9 cellular contexts compared by ENCODE assay signal in the genomic region with DNA sequence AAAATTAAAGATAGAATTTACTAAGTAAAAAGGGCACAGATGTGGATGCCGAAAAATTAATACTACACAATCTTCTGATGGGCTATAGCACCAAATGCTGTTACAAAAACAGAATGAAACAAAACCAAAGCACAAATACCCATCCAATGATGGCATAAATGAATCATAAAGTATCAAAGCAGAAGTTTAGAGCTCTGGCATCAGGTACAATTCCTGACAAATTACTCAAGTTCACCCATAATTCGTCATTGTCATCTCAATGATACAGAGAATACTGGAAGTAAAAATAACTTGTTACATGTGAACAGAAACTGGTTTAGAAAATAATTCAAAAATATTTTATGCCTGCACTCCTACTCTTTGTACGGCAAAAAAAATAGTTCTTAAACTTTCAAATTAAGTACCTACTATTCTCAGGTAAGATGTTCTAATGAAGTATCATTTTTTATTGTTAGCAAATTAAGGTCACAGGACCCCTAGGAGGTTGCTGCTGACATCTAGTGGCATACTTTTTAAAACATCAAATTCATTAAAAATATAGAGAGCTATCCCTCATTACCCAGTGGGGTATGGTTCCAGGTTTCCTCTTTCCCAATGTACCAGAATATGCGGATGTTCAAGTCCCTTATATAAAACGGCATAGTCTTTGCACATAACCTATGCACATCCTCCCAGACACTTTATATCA.
A peak's percentile ranks its signal among the peaks of the same experiment; 100 is the strongest.
DNase-seq lines count a peak whose midpoint lies in the region; ATAC-seq and TF ChIP-seq lines count a peak whose summit lies in the region.
"Had no signal": no experiment of that assay in that cellular context is flagged by ENCODE, and none has a peak within 500 bp of the region (broad histone marks: within the 10 kb centered on the region; RNA-seq: fewer than 3 reads in every experiment).

No MANE protein-coding gene starts in this region.

- intact Hi-C loops in left ventricle myocardium superior (cut with micrococcal nuclease) (loop anchor here (10.0 kb wide), 2 partner anchors 365 to 595 kb away; no protein-coding TSS in a partner anchor), Right ventricle myocardium inferior (cut with DNase I) (loop anchor here (2.0 to 10.0 kb wide), 3 partner anchors 368 to 593 kb away; no protein-coding TSS in a partner anchor), gastrocnemius medialis (cut with DNase I; ENCODE audit: low total_unique reads) (loop anchor here (10.0 kb wide), 1 partner anchor 595 kb away; no protein-coding TSS in a partner anchor)

- POLR2A ChIA-PET in HEK293T (lab: Yijun Ruan, JAX) = no interaction called here

- ATAC-seq in left ventricle myocardium superior (peak; percentile 29), Right ventricle myocardium inferior (no peak), gastrocnemius medialis (no peak), HG03432 (IDR thresholded peaks at IDR 0.05; ENCODE audit: unreplicated experiment) (no peak), HG03460 (IDR thresholded peaks at IDR 0.05; ENCODE audit: unreplicated experiment) (no peak)
- peak; percentile 42 for ATAC-seq in effector memory CD8-positive, alpha-beta T cell (replicated peaks)

- H3K4me3 ChIP-seq in gastrocnemius medialis = no peak overlapping the region

- H3K27ac Mint-ChIP-seq in effector memory CD8-positive, alpha-beta T cell = no peak overlapping the region
- H3K27ac Mint-ChIP-seq: stimulated activated naive CD8-positive, alpha-beta T cell treated with anti-CD3 and anti-CD28 coated beads, Interleukin-15, Interleukin-2, amounts not matched to agents 100 ng/mL and 50 ng/mL, for 24 hours had no signal

- H3K9me3 Mint-ChIP-seq in effector memory CD8-positive, alpha-beta T cell = no peaks in the 10 kb centered on the region
- H3K9me3 Mint-ChIP-seq: stimulated activated naive CD8-positive, alpha-beta T cell treated with anti-CD3 and anti-CD28 coated beads, Interleukin-15, Interleukin-2, amounts not matched to agents 100 ng/mL and 50 ng/mL, for 24 hours had no signal

- no peak overlapping the region for H3K27ac ChIP-seq in gastrocnemius medialis

- CTCF ChIA-PET in HEK293T (lab: Yijun Ruan, JAX) = interaction anchor here (0.7 to 1.0 kb wide), 4 partner anchors 10 to 438 kb away, joined by 3 to 4 read pairs (median 3); no protein-coding TSS in a partner anchor

- no peaks in the 10 kb centered on the region for H3K9me3 ChIP-seq in gastrocnemius medialis

- H3K36me3 ChIP-seq in gastrocnemius medialis = no peaks in the 10 kb centered on the region

- no peak for TF ChIP-seq POLR2A in gastrocnemius medialis (IDR thresholded peaks at IDR 0.05)

- no peaks in the 10 kb centered on the region for H3K36me3 Mint-ChIP-seq in effector memory CD8-positive, alpha-beta T cell (ENCODE audit: insufficient read depth)

- no peaks in the 10 kb centered on the region for H3K27me3 Mint-ChIP-seq in effector memory CD8-positive, alpha-beta T cell
- H3K27me3 Mint-ChIP-seq: stimulated activated naive CD8-positive, alpha-beta T cell treated with anti-CD3 and anti-CD28 coated beads, Interleukin-15, Interleukin-2, amounts not matched to agents 100 ng/mL and 50 ng/mL, for 24 hours had no signal

- in situ Hi-C loops in gastrocnemius medialis (cut with MboI; ENCODE audit: low sequenced_read_pairs in 4 of 4) = loop anchor here in 2 of 4 donors (25.0 kb wide), 3 partner anchors 358 to 583 kb away; no protein-coding TSS in a partner anchor

- no peak overlapping the region for H3K4me3 Mint-ChIP-seq in effector memory CD8-positive, alpha-beta T cell
- H3K4me3 Mint-ChIP-seq: stimulated activated naive CD8-positive, alpha-beta T cell treated with anti-CD3 and anti-CD28 coated beads, Interleukin-15, Interleukin-2, amounts not matched to agents 100 ng/mL and 50 ng/mL, for 24 hours had no signal

- DNase-seq in left ventricle myocardium superior = no peak
- DNase-seq in Right ventricle myocardium inferior (ENCODE audit: missing footprints) = no peak
- peak; percentile 27 for DNase-seq in NCI-H446 treated with DMSO at 0.1 percent for 48 hours (lab: John Stamatoyannopoulos, UW)
- no peak for DNase-seq in effector memory CD8-positive, alpha-beta T cell
- no peak for DNase-seq in gastrocnemius medialis
- no peak for DNase-seq in HEK293T (ENCODE audit: extremely low spot score)

- peak in 3 of 5 experiments; percentile 30 to 51 (median 36) for TF ChIP-seq CTCF in gastrocnemius medialis (IDR thresholded peaks at IDR 0.05 in 4 of 5, conservative IDR thresholded peaks at IDR 0.05 in 1 of 5)

- H3K4me1 ChIP-seq in gastrocnemius medialis = no peaks in the 10 kb centered on the region

- no peaks in the 10 kb centered on the region for H3K4me1 Mint-ChIP-seq in effector memory CD8-positive, alpha-beta T cell (ENCODE audit: low read depth in 2 of 2)

- no peaks in the 10 kb centered on the region for H3K27me3 ChIP-seq in gastrocnemius medialis

TF ChIP-seq in HEK293T, 16 proteins besides CTCF, POLR2A, EP300 and RAD21:
- TF ChIP-seq, protein P1, sequence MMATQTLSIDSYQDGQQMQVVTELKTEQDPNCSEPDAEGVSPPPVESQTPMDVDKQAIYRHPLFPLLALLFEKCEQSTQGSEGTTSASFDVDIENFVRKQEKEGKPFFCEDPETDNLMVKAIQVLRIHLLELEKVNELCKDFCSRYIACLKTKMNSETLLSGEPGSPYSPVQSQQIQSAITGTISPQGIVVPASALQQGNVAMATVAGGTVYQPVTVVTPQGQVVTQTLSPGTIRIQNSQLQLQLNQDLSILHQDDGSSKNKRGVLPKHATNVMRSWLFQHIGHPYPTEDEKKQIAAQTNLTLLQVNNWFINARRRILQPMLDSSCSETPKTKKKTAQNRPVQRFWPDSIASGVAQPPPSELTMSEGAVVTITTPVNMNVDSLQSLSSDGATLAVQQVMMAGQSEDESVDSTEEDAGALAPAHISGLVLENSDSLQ (IDR thresholded peaks at IDR 0.05) = no peak
- TF ChIP-seq BHLHE40 (IDR thresholded peaks at IDR 0.05; ENCODE audit: borderline replicate concordance) = no peak
- TF ChIP-seq FOXK2 (IDR thresholded peaks at IDR 0.05) = no peak
- no peak for TF ChIP-seq TARDBP (IDR thresholded peaks at IDR 0.05)
- no peak for TF ChIP-seq FOXM1 (IDR thresholded peaks at IDR 0.05; ENCODE audit: borderline replicate concordance)
- TF ChIP-seq HDGF (IDR thresholded peaks at IDR 0.05; ENCODE audit: borderline replicate concordance) = no peak
- no peak for TF ChIP-seq SUZ12 (IDR thresholded peaks at IDR 0.05)
- no peak for TF ChIP-seq SP1 (IDR thresholded peaks at IDR 0.05)

Comparison
In these comparisons a context has a peak if more than half of its experiments do, and no peak if none do; other contexts are left out.
1. ATAC-seq: peak in left ventricle myocardium superior (single experiment) and effector memory CD8-positive, alpha-beta T cell (single experiment); none in Right ventricle myocardium inferior (single experiment), gastrocnemius medialis (0 of 2), HG03432 (single experiment) and HG03460 (single experiment).